1 cellular context compared by ENCODE assay signal in genomic region chr1:20662110-20662475, GRCh38.
TF ChIP-seq lines count a peak whose summit lies in the region.

No MANE protein-coding gene starts in this region.

TF ChIP-seq in GM23338, 12 proteins besides CTCF, POLR2A, EP300 and RAD21 (continued from another document):
- TF ChIP-seq ZNF462 (CRISPR knock-in tag; IDR thresholded peaks at IDR 0.05), result no peak
- TF ChIP-seq POLR2AphosphoS5 (IDR thresholded peaks at IDR 0.05; ENCODE audit: low read depth), result no peak
- TF ChIP-seq EZH2phosphoT487 (IDR thresholded peaks at IDR 0.05; ENCODE audit: unreplicated experiment), result no peak
- no peak for TF ChIP-seq EZH2 (IDR thresholded peaks at IDR 0.05; ENCODE audit: low read depth, unreplicated experiment)
- TF ChIP-seq ZNF331 (CRISPR knock-in tag; IDR thresholded peaks at IDR 0.05; ENCODE audit: low read depth), result no peak
- TF ChIP-seq CREB1 (CRISPR knock-in tag; IDR thresholded peaks at IDR 0.05; ENCODE audit: low read depth), result no peak
